19 cellular contexts compared by ENCODE assay signal in genomic region chrX:2781698-2782097, GRCh38. TPM values are rescaled to one million over a fixed set of nuclear protein-coding genes. Genes with fewer than 3 reads are reported as not detected.
A peak's percentile ranks its signal among the peaks of the same experiment; 100 is the strongest.
DNase-seq lines count a peak whose midpoint lies in the region; ATAC-seq and TF ChIP-seq lines count a peak whose summit lies in the region.
"Had no signal": no experiment of that assay in that cellular context is flagged by ENCODE, and none has a peak within 500 bp of the region (broad histone marks: within the 10 kb centered on the region; RNA-seq: fewer than 3 reads in every experiment).

No MANE protein-coding gene starts in this region.

- no peak for TF ChIP-seq CTCF in IMR-90 (conservative IDR thresholded peaks at IDR 0.05; ENCODE audit: low read depth, low read length)

- no peaks in the 10 kb centered on the region for H3K27me3 ChIP-seq in CD4-positive, alpha-beta memory T cell (ENCODE audit: insufficient read depth, low read length)
- H3K27me3 ChIP-seq in IMR-90 (ENCODE audit: control insufficient read depth, insufficient read depth, low read length) (peaks cover 5% of the 10 kb centered on the region; the same call in 1 of the 2 replicates), iPS-15b (ENCODE audit: control insufficient read depth, insufficient read depth, low read length) (no peaks in the 10 kb centered on the region)

- dilution Hi-C loops in IMR-90 (cut with HindIII; ENCODE audit: low sequenced_read_pairs, unreplicated experiment): no loop called here

- intact Hi-C loops in CD4-positive, alpha-beta memory T cell (cut with micrococcal nuclease): no loop called here
- intact Hi-C loops in IMR-90 (cut with micrococcal nuclease): no loop called here

- no peak overlapping the region for H4K91ac ChIP-seq in IMR-90 (ENCODE audit: insufficient read depth, low read depth, low read length)

- H3K4me3 Mint-ChIP-seq in CD4-positive, alpha-beta memory T cell: peak overlapping the region in 5 of 8 donors; percentile 5 to 73 (median 45)
- H3K4me3 Mint-ChIP-seq: brain; stimulated activated effector memory CD8-positive, alpha-beta T cell treated with anti-CD3 and anti-CD28 coated beads, Interleukin-12 subunit alpha, Interleukin-12 subunit beta, amount 100 ng/mL, for 72 hours; T-helper 1 cell treated with Interleukin-12 subunit alpha and Interleukin-12 subunit beta and Interleukin-4 antibody, amounts not matched to agents 30 μg/mL and 1 μg/mL, for 36 hours had no signal

- H3K9ac ChIP-seq in IMR-90 (ENCODE audit: low read depth, low read length): no peak overlapping the region
- peak overlapping the region; percentile 37 for H3K9ac ChIP-seq in iPS-15b (ENCODE audit: low read depth, low read length)

- no peaks in the 10 kb centered on the region for H3K79me1 ChIP-seq in IMR-90 (ENCODE audit: low read depth in 1 of 2, low read length in 2 of 2)

- no peak overlapping the region for H4K5ac ChIP-seq in IMR-90 (ENCODE audit: low read depth, low read length)

- H3K36me3 Mint-ChIP-seq in CD4-positive, alpha-beta memory T cell: no peaks in the 10 kb centered on the region
- H3K36me3 Mint-ChIP-seq: brain; CD4-positive, CD25-positive, alpha-beta regulatory T cell; stimulated activated effector memory CD8-positive, alpha-beta T cell treated with anti-CD3 and anti-CD28 coated beads, Interleukin-12 subunit alpha, Interleukin-12 subunit beta, amount 100 ng/mL, for 72 hours had no signal

- H2AFZ ChIP-seq in IMR-90 (replicated peaks; ENCODE audit: low read length, poor library complexity): no peak overlapping the region

- no peak overlapping the region for H2BK20ac ChIP-seq in IMR-90 (ENCODE audit: low read depth, low read length)

- peaks cover 2 to 5% of the 10 kb centered on the region in 2 donors for H3K27me3 Mint-ChIP-seq in CD4-positive, alpha-beta memory T cell

- peaks cover 8 to 14% (median 10%) of the 10 kb centered on the region in 4 donors for H3K4me1 Mint-ChIP-seq in CD4-positive, alpha-beta memory T cell
- H3K4me1 Mint-ChIP-seq: stimulated activated effector memory CD8-positive, alpha-beta T cell treated with anti-CD3 and anti-CD28 coated beads, Interleukin-12 subunit alpha, Interleukin-12 subunit beta, amount 100 ng/mL, for 72 hours had no signal

- TF ChIP-seq POLR2A in IMR-90 (IDR thresholded peaks at IDR 0.05; ENCODE audit: low read depth, low read length): no peak

- H2BK5ac ChIP-seq in IMR-90 (ENCODE audit: low read depth, low read length, poor library complexity, severe bottlenecking): no peak overlapping the region

- H3K14ac ChIP-seq in IMR-90 (replicated peaks; ENCODE audit: low read depth, low read length): no peak overlapping the region

- in situ Hi-C loops in IMR-90 (cut with MboI; ENCODE audit: low sequenced_read_pairs): no loop called here

- H3K4me1 ChIP-seq in CD4-positive, alpha-beta memory T cell (ENCODE audit: insufficient read depth, low read length): no peaks in the 10 kb centered on the region
- H3K4me1 ChIP-seq in IMR-90 (ENCODE audit: control insufficient read depth, insufficient read depth, low read length) (no peaks in the 10 kb centered on the region), iPS-15b (ENCODE audit: control insufficient read depth, insufficient read depth, low read length) (peaks cover 31% of the 10 kb centered on the region)
- H3K4me1 ChIP-seq: A549 had no signal

- TF ChIP-seq RAD21 in IMR-90 (IDR thresholded peaks at IDR 0.05; ENCODE audit: low read length): no peak

- ATAC-seq in GM21423 (IDR thresholded peaks at IDR 0.05; ENCODE audit: unreplicated experiment) (peak; percentile 68), IMR-90 (ENCODE audit: low read depth) (no peak), GM19035 (IDR thresholded peaks at IDR 0.05; ENCODE audit: unreplicated experiment) (no peak), HG02610 (IDR thresholded peaks at IDR 0.05; ENCODE audit: unreplicated experiment) (no peak)
- ATAC-seq: A549; stimulated activated effector memory CD8-positive, alpha-beta T cell treated with anti-CD3 and anti-CD28 coated beads, Interleukin-12 subunit alpha, Interleukin-12 subunit beta, amount 100 ng/mL, for 72 hours had no signal

- CTCF ChIA-PET in CD4-positive, alpha-beta memory T cell (lab: Charles Lee; ENCODE audit: partially characterized antibody): no interaction called here
- CTCF ChIA-PET in IMR-90 (lab: Yijun Ruan, JAX): no interaction called here

- no peaks in the 10 kb centered on the region for H3K9me3 Mint-ChIP-seq in CD4-positive, alpha-beta memory T cell
- H3K9me3 Mint-ChIP-seq: brain; stimulated activated effector memory CD8-positive, alpha-beta T cell treated with anti-CD3 and anti-CD28 coated beads, Interleukin-12 subunit alpha, Interleukin-12 subunit beta, amount 100 ng/mL, for 72 hours; T-helper 1 cell treated with Interleukin-12 subunit alpha and Interleukin-12 subunit beta and Interleukin-4 antibody, amounts not matched to agents 30 μg/mL and 1 μg/mL, for 36 hours had no signal

- H3K4me2 ChIP-seq in IMR-90 (ENCODE audit: low read depth, low read length): 0 out of 2 replicates have a peak overlapping the region, but pooled peaks have one; percentile 21
- H3K4me2 ChIP-seq: A549 had no signal

- no peak overlapping the region for H2AK9ac ChIP-seq in IMR-90 (replicated peaks; ENCODE audit: low read depth, low read length, poor library complexity)

- no peak overlapping the region for H2AK5ac ChIP-seq in IMR-90 (ENCODE audit: low read depth, low read length)

- H4K8ac ChIP-seq in IMR-90 (ENCODE audit: low read depth in 2 of 2, low read length in 2 of 2): no peak overlapping the region

- POLR2A ChIA-PET in CD4-positive, alpha-beta memory T cell (lab: Charles Lee; ENCODE audit: partially characterized antibody): no interaction called here
- POLR2A ChIA-PET in IMR-90 (lab: Charles Lee; ENCODE audit: unreplicated experiment): no interaction called here

- no peak overlapping the region for H3K4me3 ChIP-seq in CD4-positive, alpha-beta memory T cell (ENCODE audit: low read length in 2 of 2)
- H3K4me3 ChIP-seq in IMR-90 (ENCODE audit: insufficient read depth, low read depth, low read length) (no peak overlapping the region), iPS-15b (ENCODE audit: low read depth, low read length) (no peak overlapping the region)
- H3K4me3 ChIP-seq: A549 had no signal

- peak in 2 of 5 donors; percentile 2 to 6 for DNase-seq in CD4-positive, alpha-beta memory T cell
- DNase-seq in IMR-90: peak; percentile 2
- no peak for DNase-seq in activated gamma-delta T cell treated with Interleukin-2 at 50 U/mL for 16 hours
- DNase-seq in medulla oblongata (ENCODE audit: extremely low spot score): no peak
- DNase-seq: activated CD4-positive, alpha-beta T cell treated with anti-CD3 and anti-CD28 coated beads for 1 hour; activated naive CD4-positive, alpha-beta T cell treated with anti-CD3 and anti-CD28 coated beads, Interleukin-2, amount 50 U/mL, for 16 hours; CD4-positive, CD25-positive, alpha-beta regulatory T cell; EL; midbrain; NCI-H1048 had no signal

- H3K27ac ChIP-seq in CD4-positive, alpha-beta memory T cell (ENCODE audit: low read depth, low read length): no peak overlapping the region
- no peak overlapping the region for H3K27ac ChIP-seq in IMR-90 (ENCODE audit: insufficient read depth, low read length)
- H3K27ac ChIP-seq: A549 had no signal

- H4K20me1 ChIP-seq in IMR-90 (ENCODE audit: insufficient read depth, low read length): no peaks in the 10 kb centered on the region

- no peak overlapping the region for H3K4ac ChIP-seq in IMR-90 (ENCODE audit: low read depth, low read length)

- no peak overlapping the region for H2BK120ac ChIP-seq in IMR-90 (ENCODE audit: low read depth, low read length)

- H3K23ac ChIP-seq in IMR-90 (ENCODE audit: low read depth, low read length): no peak overlapping the region

- H3K56ac ChIP-seq in IMR-90 (ENCODE audit: extremely low read depth, insufficient read depth, low read length): no peak overlapping the region

- H3K9me1 ChIP-seq in IMR-90 (ENCODE audit: insufficient read depth, low read length): no peaks in the 10 kb centered on the region

- no peak overlapping the region for H2BK15ac ChIP-seq in IMR-90 (ENCODE audit: low read depth, low read length)

- 59% methylated on average over 3 of the region's 6 CpGs; no CpG with 5 or more reads in 1 of the 2 experiments for WGBS in IMR-90 (ENCODE audit: extremely low coverage in 2 of 2, insufficient read length in 1 of 2), 2 experiments

- H3K27ac Mint-ChIP-seq in CD4-positive, alpha-beta memory T cell: peak overlapping the region in 3 of 7 donors; percentile 10 to 68 (median 25)
- H3K27ac Mint-ChIP-seq: brain; stimulated activated effector memory CD8-positive, alpha-beta T cell treated with anti-CD3 and anti-CD28 coated beads, Interleukin-12 subunit alpha, Interleukin-12 subunit beta, amount 100 ng/mL, for 72 hours; T-helper 1 cell treated with Interleukin-12 subunit alpha and Interleukin-12 subunit beta and Interleukin-4 antibody, amounts not matched to agents 30 μg/mL and 1 μg/mL, for 36 hours had no signal

- BruUV-seq in IMR-90 (replicated peaks; lab: Mats Ljungman, UMichigan): no TSS peak

- H3K36me3 ChIP-seq in CD4-positive, alpha-beta memory T cell (ENCODE audit: insufficient read depth, low read length): no peaks in the 10 kb centered on the region
- no peaks in the 10 kb centered on the region for H3K36me3 ChIP-seq in IMR-90 (ENCODE audit: control insufficient read depth, insufficient read depth, low read length)
- no peaks in the 10 kb centered on the region for H3K36me3 ChIP-seq in iPS-15b (ENCODE audit: control insufficient read depth, insufficient read depth, low read length)

- no peak overlapping the region for H3K18ac ChIP-seq in IMR-90 (ENCODE audit: low read depth, low read length)

- H3K9me3 ChIP-seq in CD4-positive, alpha-beta memory T cell (ENCODE audit: control insufficient read depth in 1 of 2, low read length in 2 of 2): no peaks in the 10 kb centered on the region
- no peaks in the 10 kb centered on the region for H3K9me3 ChIP-seq in IMR-90 (ENCODE audit: control insufficient read depth, insufficient read depth, low read length)
- no peaks in the 10 kb centered on the region for H3K9me3 ChIP-seq in iPS-15b (ENCODE audit: control insufficient read depth, insufficient read depth, low read length)
- H3K9me3 ChIP-seq: A549 had no signal

TF ChIP-seq in IMR-90, 13 proteins besides CTCF, POLR2A, EP300 and RAD21 (continues in another document):
- TF ChIP-seq RFX5 (IDR thresholded peaks at IDR 0.05; ENCODE audit: low read depth, low read length): no peak

RNA-seq across cellular contexts. Expression of gene XG, which starts 29.9 kb away (rescaled TPM):
- under 1 TPM in 1 of 2 experiments, not detected in 1; 0.32 TPM for total RNA-seq in CD4-positive, alpha-beta memory T cell
- not detected for polyA plus RNA-seq in CD4-positive, alpha-beta memory T cell
- total RNA-seq in IMR-90 (2012; rRNA removed): under 0.01 TPM in 1 of 2 replicates, not detected in the other
- not detected in 2 replicates for polyA plus RNA-seq in IMR-90 (2012; rRNA removed)
- polyA plus RNA-seq in IMR-90 (2012; cell fraction: cytosol; rRNA removed): 0.01 and 0.13 TPM in 2 replicates
- 0.02 TPM in 1 of 2 replicates, not detected in the other for polyA plus RNA-seq in IMR-90 (2012; cell fraction: nucleus; rRNA removed; ENCODE audit: low replicate concordance)
- total RNA-seq: CD4-positive, CD25-positive, alpha-beta regulatory T cell had no signal
- polyA plus RNA-seq: CD4-positive, CD25-positive, alpha-beta regulatory T cell had no signal

RNA-seq across cellular contexts. Expression of gene GYG2, which starts 47.0 kb away (rescaled TPM):
- total RNA-seq in CD4-positive, alpha-beta memory T cell: not detected
- not detected for polyA plus RNA-seq in CD4-positive, alpha-beta memory T cell
- 9.2 and 13.1 TPM in 2 replicates for total RNA-seq in IMR-90 (2012; rRNA removed)
- 8.2 and 9.6 TPM in 2 replicates for polyA plus RNA-seq in IMR-90 (2012; rRNA removed)
- polyA plus RNA-seq in IMR-90 (2012; cell fraction: cytosol; rRNA removed): 9.0 and 10.4 TPM in 2 replicates
- 5.2 and 6.8 TPM in 2 replicates for polyA plus RNA-seq in IMR-90 (2012; cell fraction: nucleus; rRNA removed; ENCODE audit: low replicate concordance)
- total RNA-seq: CD4-positive, CD25-positive, alpha-beta regulatory T cell had no signal
- polyA plus RNA-seq: CD4-positive, CD25-positive, alpha-beta regulatory T cell; keratinocyte had no signal

Comparison
In these comparisons a context has a peak if more than half of its experiments do, and no peak if none do; other contexts are left out.
1. RNA of gene GYG2, which starts 47.0 kb away (total RNA-seq): 9.2 to 13.1 TPM in IMR-90; not detected in CD4-positive, alpha-beta memory T cell; every median in the first group is over 10 times any median in the second.